In genomic region chr12:122420471-122421262, GRCh38 we compare ENCODE assay signal across 8 cellular contexts. TPM values are rescaled to one million over a fixed set of nuclear protein-coding genes. Genes with fewer than 3 reads are reported as not detected.
DNase-seq lines count a peak whose midpoint lies in the region; ATAC-seq and TF ChIP-seq lines count a peak whose summit lies in the region.

No MANE protein-coding gene starts in this region.

- no peak for TF ChIP-seq POLR2A in breast epithelium (IDR thresholded peaks at IDR 0.05)

- no peak for ATAC-seq in aorta (ENCODE audit: low FRiP score)

- DNase-seq in stimulated activated CD4-positive, alpha-beta T cell treated with anti-CD3 and anti-CD28 coated beads, Interleukin-15, amount 100 ng/mL, for 24 hours, result peak; percentile 19
- DNase-seq in stimulated activated CD4-positive, alpha-beta T cell treated with anti-CD3 and anti-CD28 coated beads, Interleukin-1b, Interleukin-23, amount 100 ng/mL, for 48 hours, result no peak
- DNase-seq in breast epithelium (ENCODE audit: low spot score in 2 of 2), result no peak
- DNase-seq in aorta, result peak in 1 of 2 donors; percentile 62
- no peak for DNase-seq in KG1 (lab: John Stamatoyannopoulos, UW)
- DNase-seq in pons (ENCODE audit: low spot score), result no peak
- DNase-seq in WERI-Rb-1, result no peak

- H3K9me3 ChIP-seq in breast epithelium, result no peaks in the 10 kb centered on the region
- no peaks in the 10 kb centered on the region for H3K9me3 ChIP-seq in mucosa of rectum (ENCODE audit: control insufficient read depth in 2 of 2, low read length in 2 of 2)
- H3K9me3 ChIP-seq in aorta (ENCODE audit: control insufficient read depth, low read length), result no peaks in the 10 kb centered on the region
- no peaks in the 10 kb centered on the region for H3K9me3 ChIP-seq in WERI-Rb-1 (ENCODE audit: severe bottlenecking)

- H3K27ac ChIP-seq in breast epithelium (peak overlapping the region; percentile 100), mucosa of rectum (ENCODE audit: low read depth in 2 of 2, low read length in 2 of 2) (peak overlapping the region; percentile 1 to 87), aorta (ENCODE audit: low read depth in 1 of 2, low read length in 2 of 2) (peak overlapping the region in 1 of 2 donors; percentile 75), WERI-Rb-1 (no peak overlapping the region; the same call in 1 of the 2 replicates)

- intact Hi-C loops in breast epithelium (cut with DNase I; ENCODE audit: low total_unique reads), result no loop called here
- intact Hi-C loops in aorta (cut with DNase I), result loop anchor here in 1 of 2 donors (5.0 kb wide), 1 partner anchor 52 kb away; no protein-coding TSS in a partner anchor

- no peaks in the 10 kb centered on the region for H3K36me3 ChIP-seq in breast epithelium
- H3K36me3 ChIP-seq in mucosa of rectum (ENCODE audit: control insufficient read depth in 2 of 2, insufficient read depth in 2 of 2, low read length in 2 of 2), result peaks cover 0 to 1% of the 10 kb centered on the region in 2 donors
- no peaks in the 10 kb centered on the region for H3K36me3 ChIP-seq in aorta (ENCODE audit: control insufficient read depth in 1 of 2, insufficient read depth in 2 of 2, low read length in 1 of 2)
- peaks cover 5% of the 10 kb centered on the region; the same call in 1 of the 2 replicates for H3K36me3 ChIP-seq in WERI-Rb-1

- no peaks in the 10 kb centered on the region for H3K27me3 ChIP-seq in breast epithelium
- H3K27me3 ChIP-seq in mucosa of rectum (ENCODE audit: control insufficient read depth in 2 of 2, insufficient read depth in 2 of 2, low read length in 2 of 2), result no peaks in the 10 kb centered on the region
- no peaks in the 10 kb centered on the region for H3K27me3 ChIP-seq in aorta (ENCODE audit: control insufficient read depth in 1 of 2, insufficient read depth in 2 of 2, low read length in 1 of 2)
- H3K27me3 ChIP-seq in WERI-Rb-1 (ENCODE audit: insufficient read depth, low read depth, severe bottlenecking), result no peaks in the 10 kb centered on the region

- peak overlapping the region; percentile 80 to 92 for H3K9ac ChIP-seq in mucosa of rectum (ENCODE audit: low read depth in 1 of 2, low read length in 2 of 2)

- H3K4me3 ChIP-seq in breast epithelium (peak overlapping the region; percentile 92 to 98 (median 98)), mucosa of rectum (ENCODE audit: low read length in 2 of 2) (peak overlapping the region in 1 of 2 donors; percentile 92), aorta (ENCODE audit: low read length in 2 of 2) (peak overlapping the region; percentile 89 to 99), WERI-Rb-1 (ENCODE audit: low read depth, low read length) (no peak overlapping the region)

- peaks cover 0 to 12% of the 10 kb centered on the region in 2 donors for H3K4me1 ChIP-seq in breast epithelium
- H3K4me1 ChIP-seq in mucosa of rectum (ENCODE audit: control insufficient read depth in 2 of 2, insufficient read depth in 2 of 2, low read length in 2 of 2), result peaks cover 13 to 19% of the 10 kb centered on the region in 2 donors
- no peaks in the 10 kb centered on the region for H3K4me1 ChIP-seq in aorta (ENCODE audit: control insufficient read depth in 1 of 2, insufficient read depth in 2 of 2, low read length in 2 of 2)

- 77 to 79% methylated on average over 17 of the region's 17 CpGs for WGBS in aorta, 2 donors

- TF ChIP-seq CTCF in breast epithelium (IDR thresholded peaks at IDR 0.05) (no peak), WERI-Rb-1 (IDR thresholded peaks at IDR 0.05; ENCODE audit: low read depth, low read length) (no peak)

RNA-seq across cellular contexts. Expression of gene CLIP1, which starts 1.8 kb away (rescaled TPM):
- total RNA-seq in breast epithelium, result 100 to 1,000 TPM in 2 of 3 donors, 10 to 100 TPM in 1; 86.9 to 126 (median 108) TPM
- total RNA-seq in aorta, result 100 to 1,000 TPM; 125 to 182 TPM
- 10 to 100 TPM; 33.2 to 37.2 TPM for polyA plus RNA-seq in aorta
